In the genomic region with DNA sequence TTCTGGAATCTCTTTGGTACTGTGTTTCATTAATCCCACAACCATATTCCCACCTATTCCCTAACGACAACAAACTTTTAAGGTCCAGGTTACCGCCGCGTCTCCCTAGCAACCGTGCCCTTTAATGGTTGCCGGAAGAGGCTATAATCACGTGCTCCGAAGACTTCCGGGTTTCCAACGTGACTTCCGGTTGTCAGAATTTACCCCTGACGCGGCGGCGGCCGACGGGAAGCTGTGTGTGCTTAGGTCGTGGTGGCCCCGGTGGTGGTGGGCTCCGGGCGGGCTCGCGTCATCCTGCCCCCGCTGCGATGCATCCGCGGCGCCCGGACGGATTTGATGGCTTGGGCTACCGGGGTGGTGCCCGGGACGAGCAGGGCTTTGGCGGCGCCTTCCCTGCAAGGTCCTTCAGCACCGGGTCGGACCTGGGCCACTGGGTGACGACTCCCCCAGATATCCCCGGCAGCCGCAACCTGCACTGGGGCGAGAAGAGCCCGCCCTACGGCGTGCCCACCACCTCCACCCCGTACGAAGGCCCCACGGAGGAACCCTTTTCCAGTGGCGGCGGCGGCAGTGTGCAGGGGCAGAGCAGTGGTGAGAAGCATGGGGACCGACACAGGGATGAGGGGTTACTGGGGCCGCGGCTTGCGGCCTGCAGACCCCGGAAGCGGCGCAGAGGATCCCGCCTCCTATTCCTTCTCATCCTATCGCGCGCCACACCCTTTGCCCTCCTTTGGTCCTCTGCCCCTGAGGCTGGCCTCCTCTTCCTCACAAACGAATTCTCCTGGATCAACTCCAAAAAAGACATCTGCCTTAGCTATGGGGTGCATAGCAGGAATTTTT, we compare ENCODE assay signal across 1 cellular context.
TF ChIP-seq lines count a peak whose summit lies in the region.

A gene (plus strand): TSS at position 196 of the 840 bp plus-strand sequence. CDS start 113 bp downstream, at position 309.

TF ChIP-seq in IMR-90, 13 proteins besides CTCF, POLR2A, EP300 and RAD21:
- TF ChIP-seq RFX5 (IDR thresholded peaks at IDR 0.05; ENCODE audit: low read depth, low read length): no peak
- TF ChIP-seq, protein P1, sequence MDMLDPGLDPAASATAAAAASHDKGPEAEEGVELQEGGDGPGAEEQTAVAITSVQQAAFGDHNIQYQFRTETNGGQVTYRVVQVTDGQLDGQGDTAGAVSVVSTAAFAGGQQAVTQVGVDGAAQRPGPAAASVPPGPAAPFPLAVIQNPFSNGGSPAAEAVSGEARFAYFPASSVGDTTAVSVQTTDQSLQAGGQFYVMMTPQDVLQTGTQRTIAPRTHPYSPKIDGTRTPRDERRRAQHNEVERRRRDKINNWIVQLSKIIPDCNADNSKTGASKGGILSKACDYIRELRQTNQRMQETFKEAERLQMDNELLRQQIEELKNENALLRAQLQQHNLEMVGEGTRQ (IDR thresholded peaks at IDR 0.05; ENCODE audit: low read depth, low read length): peak; percentile 99
- peak; percentile 85 for TF ChIP-seq BHLHE40 (IDR thresholded peaks at IDR 0.05; ENCODE audit: low read depth, low read length)
- no peak for TF ChIP-seq MAZ (IDR thresholded peaks at IDR 0.05; ENCODE audit: borderline replicate concordance, low read depth, low read length)
- TF ChIP-seq FOS (IDR thresholded peaks at IDR 0.05; ENCODE audit: low read depth, low read length): 0 out of 2 replicates have a peak, but pooled peaks have one; percentile 7
- 0 out of 2 replicates have a peak, but pooled peaks have one; percentile 3 for TF ChIP-seq SMC3 (IDR thresholded peaks at IDR 0.05; ENCODE audit: low read depth, low read length)
- TF ChIP-seq MXI1 (IDR thresholded peaks at IDR 0.05; ENCODE audit: borderline replicate concordance, low read depth, low read length): peak; percentile 74
